In genomic region chr9:104866186-104866585, GRCh38 we compare ENCODE assay signal across 16 cellular contexts.
DNase-seq lines count a peak whose midpoint lies in the region; ATAC-seq and TF ChIP-seq lines count a peak whose summit lies in the region.
"Had no signal": no experiment of that assay in that cellular context is flagged by ENCODE, and none has a peak within 500 bp of the region (broad histone marks: within the 10 kb centered on the region; RNA-seq: fewer than 3 reads in every experiment).

No MANE protein-coding gene starts in this region.

- peaks cover 2% of the 10 kb centered on the region for H3K79me2 ChIP-seq in trophoblast cell (ENCODE audit: control insufficient read depth, insufficient read depth, low read length, poor library complexity)
- H3K79me2 ChIP-seq: parathyroid adenoma had no signal

- H3K4me3 ChIP-seq in epithelial cell of esophagus (ENCODE audit: low read length): no peak overlapping the region
- no peak overlapping the region for H3K4me3 ChIP-seq in trophoblast cell (ENCODE audit: low read depth, low read length)
- no peak overlapping the region for H3K4me3 ChIP-seq in prostate gland
- H3K4me3 ChIP-seq: skin epidermis had no signal

- no peak overlapping the region for H3K9ac ChIP-seq in trophoblast cell (ENCODE audit: low read length)
- H3K9ac ChIP-seq: parathyroid adenoma had no signal

- ATAC-seq in HG03342 (IDR thresholded peaks at IDR 0.05; ENCODE audit: unreplicated experiment): no peak
- ATAC-seq: T-cell had no signal

- no peak overlapping the region for H3K4me2 ChIP-seq in trophoblast cell (ENCODE audit: low read length)

- H4K12ac ChIP-seq in trophoblast cell (ENCODE audit: low read depth, low read length): no peak overlapping the region

- peaks cover 6% of the 10 kb centered on the region for H3K79me1 ChIP-seq in trophoblast cell (ENCODE audit: low read length)

- TF ChIP-seq POLR2A in prostate gland (IDR thresholded peaks at IDR 0.05): no peak

- H3K23ac ChIP-seq in trophoblast cell (ENCODE audit: low read length): no peak overlapping the region

- H3K27ac ChIP-seq in trophoblast cell (ENCODE audit: low read depth, low read length) (no peak overlapping the region), prostate gland (no peak overlapping the region)
- H3K27ac ChIP-seq: parathyroid adenoma, RWPE1 had no signal

- no peak overlapping the region for H2AFZ ChIP-seq in trophoblast cell (ENCODE audit: insufficient read depth, low read length, poor library complexity)
- H2AFZ ChIP-seq: parathyroid adenoma had no signal

- H3K27me3 ChIP-seq in trophoblast cell (ENCODE audit: insufficient read depth, low read length): no peaks in the 10 kb centered on the region
- no peaks in the 10 kb centered on the region for H3K27me3 ChIP-seq in prostate gland (replicated peaks; ENCODE audit: insufficient read depth)

- TF ChIP-seq CTCF in epithelial cell of esophagus (IDR thresholded peaks at IDR 0.05; ENCODE audit: insufficient read depth, low read depth, low read length, missing control alignments) (no peak), prostate gland (IDR thresholded peaks at IDR 0.05) (no peak)

- no peak overlapping the region for H3K4ac ChIP-seq in trophoblast cell (ENCODE audit: low read depth, low read length)

- no peak overlapping the region for H2AK5ac ChIP-seq in trophoblast cell (ENCODE audit: low read length)

- H4K91ac ChIP-seq in trophoblast cell (ENCODE audit: low read depth, low read length): no peak overlapping the region

- no peak overlapping the region for H3K18ac ChIP-seq in trophoblast cell (ENCODE audit: low read length)

- no peak overlapping the region for H4K8ac ChIP-seq in trophoblast cell (ENCODE audit: low read depth, low read length)

- H3K36me3 ChIP-seq in trophoblast cell (ENCODE audit: control insufficient read depth in 1 of 2, insufficient read depth in 2 of 2, low read length in 2 of 2) (no peaks in the 10 kb centered on the region), prostate gland (no peaks in the 10 kb centered on the region)

- no peak overlapping the region for H2BK5ac ChIP-seq in trophoblast cell (ENCODE audit: low read depth, low read length, poor library complexity)

- WGBS in trophoblast cell (ENCODE audit: extremely low coverage, insufficient coverage, insufficient read length): no CpG with 5 or more reads among the region's 1 CpG
- WGBS in prostate gland: 100% methylated on average over 1 of the region's 1 CpG

- no peak overlapping the region for H3K14ac ChIP-seq in trophoblast cell (ENCODE audit: low read length)

- peaks cover 1% of the 10 kb centered on the region for H3K9me3 ChIP-seq in trophoblast cell (ENCODE audit: insufficient read depth, low read depth, low read length)
- no peaks in the 10 kb centered on the region for H3K9me3 ChIP-seq in prostate gland

- H3K4me1 ChIP-seq in trophoblast cell (ENCODE audit: control insufficient read depth in 1 of 2, insufficient read depth in 2 of 2, low read length in 2 of 2) (peaks cover 10 to 14% of the 10 kb centered on the region in 2 experiments), prostate gland (replicated peaks) (peaks cover 4% of the 10 kb centered on the region)

- intact Hi-C loops in prostate gland (cut with DNase I): loop anchor here (5.0 to 10.0 kb wide), 3 partner anchors 126 to 551 kb away; no protein-coding TSS in a partner anchor

- DNase-seq in EL (peak; percentile 60), RKO (ENCODE audit: low spot score) (peak; percentile 62), epithelial cell of esophagus (ENCODE audit: low read depth) (peak; percentile 30), trophoblast cell (peak; percentile 75 to 84), prostate gland (ENCODE audit: low spot score) (no peak), Kasumi-1 (lab: John Stamatoyannopoulos, UW) (no peak)
- DNase-seq in effector CD8-positive, alpha-beta T cell (lab: John Stamatoyannopoulos, UW): no peak
- DNase-seq: GF-D8, naive B cell, NCI-H1436, NCI-H82, T-cell had no signal

- no peak overlapping the region for H2BK120ac ChIP-seq in trophoblast cell (ENCODE audit: insufficient read depth, low read length, poor library complexity)

- no peak overlapping the region for H2BK12ac ChIP-seq in trophoblast cell (ENCODE audit: low read length)

Comparison
In these comparisons a context has a peak if more than half of its experiments do, and no peak if none do; other contexts are left out.
1. DNase-seq: peak in EL (single experiment), RKO (single experiment), epithelial cell of esophagus (single experiment) and trophoblast cell (2 of 2); none in effector CD8-positive, alpha-beta T cell (single experiment), prostate gland (single experiment) and Kasumi-1 (0 of 2).